ENCODE assay signal across 1 cellular context in the genomic region with DNA sequence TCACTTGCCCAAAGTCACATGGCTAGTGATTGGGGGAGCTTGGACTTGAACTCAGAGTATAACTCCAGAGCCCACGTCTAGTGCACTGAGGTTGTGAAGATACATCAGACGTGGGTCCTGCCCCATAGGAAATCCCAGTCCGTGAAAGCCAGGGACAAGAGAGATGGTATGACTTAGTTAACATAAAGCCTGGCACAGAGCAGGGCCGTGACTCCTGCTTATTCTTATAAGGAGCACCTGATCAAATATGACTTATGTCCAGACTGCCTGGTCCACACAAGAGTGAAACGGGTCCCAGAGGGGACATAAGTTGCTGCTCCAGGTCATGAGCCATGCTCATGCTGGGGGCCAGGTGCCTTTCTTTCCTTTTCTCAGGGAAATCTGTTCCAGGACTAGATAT.
TF ChIP-seq lines count a peak whose summit lies in the region.

No MANE protein-coding gene starts in this region.

TF ChIP-seq in IMR-90, 13 proteins besides CTCF, POLR2A, EP300 and RAD21:
- TF ChIP-seq SMC3 (IDR thresholded peaks at IDR 0.05; ENCODE audit: low read depth, low read length): no peak
- no peak for TF ChIP-seq CEBPB (IDR thresholded peaks at IDR 0.05; ENCODE audit: low read depth, low read length)
- TF ChIP-seq MAZ (IDR thresholded peaks at IDR 0.05; ENCODE audit: borderline replicate concordance, low read depth, low read length): no peak
- no peak for TF ChIP-seq NFE2L2 (IDR thresholded peaks at IDR 0.05; ENCODE audit: low read depth, low read length)
- TF ChIP-seq ELK1 (IDR thresholded peaks at IDR 0.05; ENCODE audit: borderline replicate concordance, low read depth, low read length): no peak
- TF ChIP-seq USF2 (IDR thresholded peaks at IDR 0.05; ENCODE audit: low read depth, low read length): no peak
- no peak for TF ChIP-seq RCOR1 (IDR thresholded peaks at IDR 0.05; ENCODE audit: insufficient replicate concordance, low read length)
- no peak for TF ChIP-seq RFX5 (IDR thresholded peaks at IDR 0.05; ENCODE audit: low read depth, low read length)
TF ChIP-seq in IMR-90: peak in this region for 0.
